In genomic region chr1:40981702-40982448, GRCh38 we compare ENCODE assay signal across 8 cellular contexts. TPM values are rescaled to one million over a fixed set of nuclear protein-coding genes. Genes with fewer than 3 reads are reported as not detected.
DNase-seq lines count a peak whose midpoint lies in the region; ATAC-seq and TF ChIP-seq lines count a peak whose summit lies in the region.

No MANE protein-coding gene starts in this region.

- H3K36me3 ChIP-seq in tibial artery = peaks cover 8 to 22% (median 9%) of the 10 kb centered on the region in 3 donors

- peak overlapping the region; percentile 87 to 88 for H3K4me3 Mint-ChIP-seq in activated T-cell treated with anti-CD3 and anti-CD28 coated beads, Interleukin-2, amount 50 U/mL, for 72 hours
- H3K4me3 Mint-ChIP-seq in WTC11 = peak overlapping the region; percentile 83; the same call in 1 of the 2 replicates

- H3K9me3 Mint-ChIP-seq in activated T-cell treated with anti-CD3 and anti-CD28 coated beads, Interleukin-2, amount 50 U/mL, for 72 hours = no peaks in the 10 kb centered on the region
- no peaks in the 10 kb centered on the region for H3K9me3 Mint-ChIP-seq in WTC11

- H3K27me3 ChIP-seq in tibial artery = no peaks in the 10 kb centered on the region

- POLR2A ChIA-PET in WTC11 (lab: Charles Lee) = no interaction called here

- H3K27ac Mint-ChIP-seq in activated T-cell treated with anti-CD3 and anti-CD28 coated beads, Interleukin-2, amount 50 U/mL, for 72 hours = no peak overlapping the region
- H3K27ac Mint-ChIP-seq in WTC11 = no peak overlapping the region

- no peak for DNase-seq in activated T-cell treated with anti-CD3 and anti-CD28 coated beads, Interleukin-2, amount 50 U/mL, for 72 hours
- no peak for DNase-seq in activated T-cell treated with anti-CD3 and anti-CD28 coated beads, Interleukin-2, amount 50 U/mL, for 48 hours
- DNase-seq in WTC11 (ENCODE audit: low spot score) (no peak), fibroblast of villous mesenchyme (ENCODE audit: low read depth) (peak; percentile 29), tibial artery (peak in 1 of 2 donors; percentile 76), globus pallidus (ENCODE audit: low spot score) (no peak), iPS-NIHi11 (ENCODE audit: low spot score) (no peak)

- ATAC-seq in activated T-cell treated with anti-CD3 and anti-CD28 coated beads, Interleukin-2, amount 50 U/mL, for 72 hours (replicated peaks in 1 of 2) = no peak
- ATAC-seq in WTC11 (no peak), HG02759 (IDR thresholded peaks at IDR 0.05; ENCODE audit: unreplicated experiment) (no peak)

- peaks cover 19 to 31% of the 10 kb centered on the region in 2 donors for H3K36me3 Mint-ChIP-seq in activated T-cell treated with anti-CD3 and anti-CD28 coated beads, Interleukin-2, amount 50 U/mL, for 72 hours (ENCODE audit: insufficient read depth in 2 of 2)
- H3K36me3 Mint-ChIP-seq in WTC11 = peaks cover 38% of the 10 kb centered on the region

- no peak for TF ChIP-seq CTCF in WTC11 (IDR thresholded peaks at IDR 0.05)
- no peak for TF ChIP-seq CTCF in fibroblast of villous mesenchyme (IDR thresholded peaks at IDR 0.05; ENCODE audit: insufficient read depth, low read depth, low read length)
- TF ChIP-seq CTCF in tibial artery (IDR thresholded peaks at IDR 0.05) = no peak

- H3K4me1 ChIP-seq in tibial artery = peaks cover 0 to 91% (median 57%) of the 10 kb centered on the region in 4 donors

- CTCF ChIA-PET in WTC11 (lab: Charles Lee) = interaction anchor here (0.5 to 1.9 kb wide), 3 partner anchors 17 to 33 kb away, joined by 3 to 5 read pairs (median 3); no protein-coding TSS in a partner anchor

- peak overlapping the region; percentile 91 to 97 for H3K27ac ChIP-seq in tibial artery

- intact Hi-C loops in tibial artery (cut with DNase I; ENCODE audit: low total_unique reads) = no loop called here

- no peaks in the 10 kb centered on the region for H3K27me3 Mint-ChIP-seq in activated T-cell treated with anti-CD3 and anti-CD28 coated beads, Interleukin-2, amount 50 U/mL, for 72 hours (ENCODE audit: low read depth)
- no peaks in the 10 kb centered on the region for H3K27me3 Mint-ChIP-seq in WTC11 (ENCODE audit: low read depth)

- no peaks in the 10 kb centered on the region for H3K9me3 ChIP-seq in tibial artery

- H3K4me3 ChIP-seq in fibroblast of villous mesenchyme (ENCODE audit: low read depth, low read length) (peak overlapping the region; percentile 77), tibial artery (peak overlapping the region; percentile 78 to 89)

- H3K4me1 Mint-ChIP-seq in activated T-cell treated with anti-CD3 and anti-CD28 coated beads, Interleukin-2, amount 50 U/mL, for 72 hours (ENCODE audit: low read depth) = peaks cover 67% of the 10 kb centered on the region
- H3K4me1 Mint-ChIP-seq in WTC11 = peaks cover 23% of the 10 kb centered on the region

TF ChIP-seq in WTC11, 78 proteins besides CTCF, POLR2A, EP300 and RAD21:
- TF ChIP-seq RORB (CRISPR knock-in tag; IDR thresholded peaks at IDR 0.05) (no peak), TEAD4 (CRISPR knock-in tag; IDR thresholded peaks at IDR 0.05) (no peak), TP53 (CRISPR knock-in tag; IDR thresholded peaks at IDR 0.05) (no peak)

RNA-seq across cellular contexts. Expression of gene CTPS1, which starts 2.4 kb away (rescaled TPM):
- total RNA-seq in activated T-cell treated with anti-CD3 and anti-CD28 coated beads, Interleukin-2, amount 50 U/mL, for 72 hours = 10 to 100 TPM; 47.9 to 49.6 TPM
- total RNA-seq in WTC11 (2021) (65.7 to 73.4 TPM (median 65.8 TPM) in 3 replicates), fibroblast of villous mesenchyme (42.3 and 48.0 TPM in 2 replicates)

RNA-seq across cellular contexts. Expression of gene SLFNL1, which starts 39.6 kb away (rescaled TPM):
- total RNA-seq in activated T-cell treated with anti-CD3 and anti-CD28 coated beads, Interleukin-2, amount 50 U/mL, for 72 hours = under 1 TPM; 0.35 to 0.53 TPM
- total RNA-seq in WTC11 (2021) (0.05 TPM in 1 of 3 replicates, not detected in the others), fibroblast of villous mesenchyme (under 0.01 and 0.64 TPM in 2 replicates)
